19 cellular contexts compared by ENCODE assay signal in genomic region chr10:58757352-58758071, GRCh38.
A peak's percentile ranks its signal among the peaks of the same experiment; 100 is the strongest.
DNase-seq lines count a peak whose midpoint lies in the region; ATAC-seq and TF ChIP-seq lines count a peak whose summit lies in the region.
"Had no signal": no experiment of that assay in that cellular context is flagged by ENCODE, and none has a peak within 500 bp of the region (broad histone marks: within the 10 kb centered on the region; RNA-seq: fewer than 3 reads in every experiment).

No MANE protein-coding gene starts in this region.

- TF ChIP-seq EP300 in gastroesophageal sphincter (IDR thresholded peaks at IDR 0.05), result no peak

- peaks cover 0 to 56% (median 22%) of the 10 kb centered on the region in 4 donors for H3K4me1 ChIP-seq in right lobe of liver
- H3K4me1 ChIP-seq in gastroesophageal sphincter, result peaks cover 0 to 57% (median 17%) of the 10 kb centered on the region in 3 donors
- H3K4me1 ChIP-seq: HAP-1 had no signal

- no peaks in the 10 kb centered on the region for H3K9me3 ChIP-seq in right lobe of liver
- H3K9me3 ChIP-seq in gastroesophageal sphincter, result no peaks in the 10 kb centered on the region
- H3K9me3 ChIP-seq: esophagus muscularis mucosa, HAP-1, right atrium auricular region had no signal

- 45% methylated on average over 1 of the region's 1 CpG for WGBS in right lobe of liver (ENCODE audit: insufficient coverage, low coverage, low lambda C conversion rate, missing lambda C conversion rate)
- 82 to 83% methylated on average over 1 of the region's 1 CpG for WGBS in gastroesophageal sphincter (ENCODE audit: low coverage in 1 of 2), 2 donors

- peak; percentile 54 for ATAC-seq in GM21529 (IDR thresholded peaks at IDR 0.05; ENCODE audit: unreplicated experiment)
- peak; percentile 31 to 66 (median 50) for ATAC-seq in right lobe of liver
- ATAC-seq in gastroesophageal sphincter, result no peak
- ATAC-seq in SK-N-SH treated with all-trans-retinoic acid at 6 μM for 48 hours, result no peak
- ATAC-seq in GM21423 (IDR thresholded peaks at IDR 0.05; ENCODE audit: unreplicated experiment), result no peak

- DNase-seq in COLO829 (ENCODE audit: low spot score) (peak; percentile 11), MV-4-11 (lab: John Stamatoyannopoulos, UW) (peak; percentile 23), right lobe of liver (peak in 1 of 3 donors; percentile 50), LoVo (ENCODE audit: low spot score) (no peak)
- DNase-seq: central memory CD4-positive, alpha-beta T cell; effector CD4-positive, alpha-beta T cell; mesendoderm; NCI-H345; stimulated activated CD4-positive, alpha-beta T cell treated with anti-CD3 and anti-CD28 coated beads, Interleukin-2, amount 100 ng/mL, for 24 hours; substantia nigra; T-helper 1 cell had no signal

- H3K36me3 ChIP-seq in right lobe of liver (no peaks in the 10 kb centered on the region), gastroesophageal sphincter (no peaks in the 10 kb centered on the region)
- H3K36me3 ChIP-seq: esophagus muscularis mucosa, HAP-1, right atrium auricular region had no signal

- peak overlapping the region in 1 of 3 donors; percentile 75 for H3K27ac ChIP-seq in right lobe of liver
- H3K27ac ChIP-seq in gastroesophageal sphincter, result no peak overlapping the region
- H3K27ac ChIP-seq: VCaP had no signal

- no peak for TF ChIP-seq CTCF in right lobe of liver (IDR thresholded peaks at IDR 0.05)
- TF ChIP-seq CTCF in gastroesophageal sphincter (IDR thresholded peaks at IDR 0.05), result no peak

- H3K27me3 ChIP-seq in right lobe of liver, result no peaks in the 10 kb centered on the region
- H3K27me3 ChIP-seq in gastroesophageal sphincter, result no peaks in the 10 kb centered on the region
- H3K27me3 ChIP-seq: esophagus muscularis mucosa, right atrium auricular region had no signal

- no peak for TF ChIP-seq POLR2A in right lobe of liver (IDR thresholded peaks at IDR 0.05)
- TF ChIP-seq POLR2A in gastroesophageal sphincter (IDR thresholded peaks at IDR 0.05), result no peak

- intact Hi-C loops in right lobe of liver (cut with DNase I), result no loop called here

- H3K4me3 ChIP-seq in right lobe of liver, result no peak overlapping the region
- no peak overlapping the region for H3K4me3 ChIP-seq in gastroesophageal sphincter
- H3K4me3 ChIP-seq: esophagus muscularis mucosa, HAP-1, right atrium auricular region had no signal

TF ChIP-seq in SK-N-SH treated with all-trans-retinoic acid at 6 μM for 48 hours, 23 proteins besides CTCF, POLR2A, EP300 and RAD21:
- no peak for TF ChIP-seq PATZ1 (CRISPR knock-in tag; IDR thresholded peaks at IDR 0.05; ENCODE audit: borderline replicate concordance)
- no peak for TF ChIP-seq ZFP3 (CRISPR knock-in tag; IDR thresholded peaks at IDR 0.05)
- no peak for TF ChIP-seq TCF4 (CRISPR knock-in tag; IDR thresholded peaks at IDR 0.05; ENCODE audit: borderline replicate concordance)
- TF ChIP-seq ZC3H10 (CRISPR knock-in tag; IDR thresholded peaks at IDR 0.05), result no peak
- TF ChIP-seq OSR1 (CRISPR knock-in tag; IDR thresholded peaks at IDR 0.05), result no peak
- no peak for TF ChIP-seq BACH2 (CRISPR knock-in tag; IDR thresholded peaks at IDR 0.05; ENCODE audit: borderline replicate concordance)
- no peak for TF ChIP-seq SNAI2 (CRISPR knock-in tag; IDR thresholded peaks at IDR 0.05)

Comparison
In these comparisons a context has a peak if more than half of its experiments do, and no peak if none do; other contexts are left out.
1. ATAC-seq: peak in GM21529 (single experiment) and right lobe of liver (4 of 4); none in gastroesophageal sphincter (single experiment), SK-N-SH treated with all-trans-retinoic acid at 6 μM for 48 hours (single experiment) and GM21423 (single experiment).